In genomic region chr5:54363669-54364068, GRCh38 we compare ENCODE assay signal across 2 cellular contexts.
TF ChIP-seq lines count a peak whose summit lies in the region.

No MANE protein-coding gene starts in this region.

TF ChIP-seq in SK-N-SH, 30 proteins besides CTCF, POLR2A, EP300 and RAD21 (continued from another document):
- TF ChIP-seq IRF3 (IDR thresholded peaks at IDR 0.05; ENCODE audit: low read depth, low read length) (no peak), FOXJ3 (CRISPR knock-in tag; IDR thresholded peaks at IDR 0.05) (no peak), PBX3 (IDR thresholded peaks at IDR 0.05) (peak; percentile 62; the same call in 1 of the 2 replicates)

TF ChIP-seq in SK-N-SH treated with all-trans-retinoic acid at 6 μM for 48 hours, 23 proteins besides CTCF, POLR2A, EP300 and RAD21 (continued from another document):
- TF ChIP-seq POU6F1 (CRISPR knock-in tag; IDR thresholded peaks at IDR 0.05; ENCODE audit: borderline replicate concordance, low read depth) (no peak), RARB (CRISPR knock-in tag; IDR thresholded peaks at IDR 0.05) (no peak), PATZ1 (CRISPR knock-in tag; IDR thresholded peaks at IDR 0.05; ENCODE audit: borderline replicate concordance) (no peak), ZNF70 (CRISPR knock-in tag; IDR thresholded peaks at IDR 0.05) (no peak), ZNF565 (CRISPR knock-in tag; conservative IDR thresholded peaks at IDR 0.05; ENCODE audit: low read depth) (no peak), ZFP30 (CRISPR knock-in tag; IDR thresholded peaks at IDR 0.05) (no peak), ZC3H10 (CRISPR knock-in tag; IDR thresholded peaks at IDR 0.05) (no peak), ESRRG (CRISPR knock-in tag; IDR thresholded peaks at IDR 0.05) (no peak), PPARA (CRISPR knock-in tag; IDR thresholded peaks at IDR 0.05; ENCODE audit: borderline replicate concordance) (no peak), ISL1 (CRISPR knock-in tag; IDR thresholded peaks at IDR 0.05) (no peak), OSR1 (CRISPR knock-in tag; IDR thresholded peaks at IDR 0.05) (no peak), CSDC2 (CRISPR knock-in tag; IDR thresholded peaks at IDR 0.05) (no peak), TOX (CRISPR knock-in tag; IDR thresholded peaks at IDR 0.05; ENCODE audit: borderline replicate concordance) (no peak), ARNTL (CRISPR knock-in tag; IDR thresholded peaks at IDR 0.05; ENCODE audit: borderline replicate concordance, low read depth) (no peak)
